Comparison of ENCODE assay signal across 13 cellular contexts in genomic region chr12:131836193-131836592, GRCh38. TPM values are rescaled to one million over a fixed set of nuclear protein-coding genes. Genes with fewer than 3 reads are reported as not detected.
DNase-seq lines count a peak whose midpoint lies in the region; ATAC-seq and TF ChIP-seq lines count a peak whose summit lies in the region.
"Had no signal": no experiment of that assay in that cellular context is flagged by ENCODE, and none has a peak within 500 bp of the region (broad histone marks: within the 10 kb centered on the region; RNA-seq: fewer than 3 reads in every experiment).

No MANE protein-coding gene starts in this region.

- CTCF ChIA-PET in AG04449 (lab: Yijun Ruan, JAX) = interaction anchor here (0.9 to 2.7 kb wide), 5 partner anchors 92 to 172 kb away, joined by 3 to 13 read pairs (median 5); partner anchors contain the start of gene EP400
- CTCF ChIA-PET in CD8-positive, alpha-beta T cell (lab: Charles Lee) = interaction anchor here (0.7 kb wide), 2 partner anchors 10 to 192 kb away, joined by 3 to 4 read pairs; no protein-coding TSS in a partner anchor

- peaks cover 10% of the 10 kb centered on the region for H3K27me3 Mint-ChIP-seq in CD8-positive, alpha-beta T cell (ENCODE audit: low read depth)

- no peaks in the 10 kb centered on the region for H3K36me3 ChIP-seq in CD8-positive, alpha-beta T cell (ENCODE audit: insufficient read depth, low read length)
- H3K36me3 ChIP-seq: colonic mucosa had no signal

- no peaks in the 10 kb centered on the region for H3K36me3 Mint-ChIP-seq in CD8-positive, alpha-beta T cell

- H3K9me3 ChIP-seq in CD8-positive, alpha-beta T cell (ENCODE audit: low read length) = no peaks in the 10 kb centered on the region
- H3K9me3 ChIP-seq: colonic mucosa had no signal

- H3K4me3 ChIP-seq in AG04449 (ENCODE audit: low read depth, low read length) = no peak overlapping the region
- H3K4me3 ChIP-seq in CD8-positive, alpha-beta T cell (ENCODE audit: low read depth, low read length) = no peak overlapping the region
- H3K4me3 ChIP-seq: colonic mucosa had no signal

- no peak for DNase-seq in AG04449 (ENCODE audit: low read depth, low spot score)
- peak; percentile 9 for DNase-seq in iris pigment epithelial cell (ENCODE audit: low read depth)
- DNase-seq in activated gamma-delta T cell (lab: John Stamatoyannopoulos, UW) = no peak
- DNase-seq in CD8-positive, alpha-beta T cell = no peak
- DNase-seq in occipital lobe (lab: John Stamatoyannopoulos, UW) = no peak
- DNase-seq: colonic mucosa; NCI-H1417 treated with DMSO at 0.1 percent for 48 hours; stimulated activated CD4-positive, alpha-beta T cell treated with anti-CD3 and anti-CD28 coated beads, Interleukin-2, amount 100 ng/mL, for 48 hours had no signal

- POLR2A ChIA-PET in AG04449 (lab: Yijun Ruan, JAX) = no interaction called here
- POLR2A ChIA-PET in CD8-positive, alpha-beta T cell (lab: Charles Lee) = interaction anchor here (0.9 kb wide), 1 partner anchor 114 kb away, joined by 3 read pairs; the partner anchor contains the start of gene EP400

- H3K9me3 Mint-ChIP-seq in CD8-positive, alpha-beta T cell = no peaks in the 10 kb centered on the region
- H3K9me3 Mint-ChIP-seq: activated T-helper 1 cell treated with anti-CD3 and anti-CD28 coated beads, Interleukin-12 subunit alpha, Interleukin-12 subunit beta, Interleukin-2, Interleukin-4 antibody, amounts not matched to agents 30 ng/mL and 10 ng/mL and 1 ng/mL, durations not matched to agents 14 hours and 24 hours and 36 hours; WTC11 had no signal

- intact Hi-C loops in CD8-positive, alpha-beta T cell (cut with DNase I, micrococcal nuclease) = loop anchor here (1.0 to 10.0 kb wide), 3 partner anchors 113 to 731 kb away; partner anchors contain the start of gene EP400 (in 2 of the 2)

- TF ChIP-seq CTCF in AG04449 (IDR thresholded peaks at IDR 0.05; ENCODE audit: insufficient read depth, low read length, missing control alignments) (peak; percentile 37), GM12873 (IDR thresholded peaks at IDR 0.05; ENCODE audit: insufficient read depth, low read depth, low read length, missing control alignments) (peak; percentile 43), VCaP (conservative IDR thresholded peaks at IDR 0.05) (peak; percentile 73)
- no peak for TF ChIP-seq CTCF in CD8-positive, alpha-beta T cell (IDR thresholded peaks at IDR 0.05)

- no peaks in the 10 kb centered on the region for H3K27me3 ChIP-seq in CD8-positive, alpha-beta T cell (ENCODE audit: insufficient read depth, low read length)

- H3K27ac Mint-ChIP-seq in CD8-positive, alpha-beta T cell = no peak overlapping the region
- H3K27ac Mint-ChIP-seq: activated T-helper 1 cell treated with anti-CD3 and anti-CD28 coated beads, Interleukin-12 subunit alpha, Interleukin-12 subunit beta, Interleukin-2, Interleukin-4 antibody, amounts not matched to agents 30 ng/mL and 10 ng/mL and 1 ng/mL, durations not matched to agents 14 hours and 24 hours and 36 hours; WTC11 had no signal

- H3K27ac ChIP-seq in VCaP = no peak overlapping the region
- no peak overlapping the region for H3K27ac ChIP-seq in CD8-positive, alpha-beta T cell (ENCODE audit: low read depth, low read length)
- H3K27ac ChIP-seq: colonic mucosa had no signal

- H3K4me3 Mint-ChIP-seq in CD8-positive, alpha-beta T cell = no peak overlapping the region
- H3K4me3 Mint-ChIP-seq: activated T-helper 1 cell treated with anti-CD3 and anti-CD28 coated beads, Interleukin-12 subunit alpha, Interleukin-12 subunit beta, Interleukin-2, Interleukin-4 antibody, amounts not matched to agents 30 ng/mL and 10 ng/mL and 1 ng/mL, durations not matched to agents 14 hours and 24 hours and 36 hours; WTC11 had no signal

- peaks cover under 1% of the 10 kb centered on the region for H3K4me1 ChIP-seq in CD8-positive, alpha-beta T cell (ENCODE audit: insufficient read depth, low read length)
- H3K4me1 ChIP-seq: colonic mucosa had no signal

- no peaks in the 10 kb centered on the region for H3K4me1 Mint-ChIP-seq in CD8-positive, alpha-beta T cell (ENCODE audit: low read depth)

- ATAC-seq in CD8-positive, alpha-beta T cell = no peak
- no peak for ATAC-seq in HG03280 (IDR thresholded peaks at IDR 0.05; ENCODE audit: unreplicated experiment)
- ATAC-seq: WTC11 had no signal

RNA-seq across cellular contexts. Expression of gene MMP17, which starts 8.0 kb away (rescaled TPM):
- total RNA-seq in CD8-positive, alpha-beta T cell = under 1 TPM; 0.33 to 0.90 TPM
- total RNA-seq in occipital lobe = 25.9 TPM

RNA-seq across cellular contexts. Expression of gene ULK1, which starts 58.2 kb away (rescaled TPM):
- total RNA-seq in CD8-positive, alpha-beta T cell = 10 to 100 TPM; 76.6 to 79.9 TPM
- total RNA-seq in occipital lobe = 7.8 TPM

Comparison
In these comparisons a context has a peak if more than half of its experiments do, and no peak if none do; other contexts are left out.
1. RNA of gene MMP17, which starts 8.0 kb away (total RNA-seq): 25.9 TPM in occipital lobe (single experiment); 0.33 to 0.90 TPM in CD8-positive, alpha-beta T cell; every median in the first group is over 10 times any median in the second.